Comparison of ENCODE assay signal across 36 cellular contexts in the genomic region with DNA sequence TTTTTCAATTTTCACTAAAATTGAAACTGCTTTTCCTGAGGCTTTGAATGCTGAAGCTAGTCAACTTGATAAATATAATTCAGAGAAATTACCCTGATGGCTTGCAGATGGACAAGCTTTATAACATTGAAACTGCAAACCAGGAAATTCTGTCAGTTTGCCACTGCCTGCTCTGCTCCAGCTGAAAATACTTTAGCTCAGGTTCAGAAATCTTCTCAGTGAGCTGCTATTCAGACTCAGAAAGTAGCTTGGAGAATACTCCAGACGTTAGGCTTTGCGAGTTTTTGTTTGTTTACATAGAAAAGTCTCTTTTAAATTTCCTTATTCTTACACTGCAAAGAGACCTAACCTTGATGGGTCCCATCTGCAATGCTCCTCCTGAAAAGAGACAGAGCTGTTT.
DNase-seq lines count a peak whose midpoint lies in the region; ATAC-seq, FAIRE-seq and TF ChIP-seq lines count a peak whose summit lies in the region.
"Had no signal": no experiment of that assay in that cellular context is flagged by ENCODE, and none has a peak within 500 bp of the region (broad histone marks: within the 10 kb centered on the region; RNA-seq: fewer than 3 reads in every experiment).

No MANE protein-coding gene starts in this region.

- 0 out of 2 replicates have a peak overlapping the region, but pooled peaks have one; percentile 11 for H3K9ac ChIP-seq in HUES64 (ENCODE audit: low read depth, low read length)
- H3K9ac ChIP-seq in adipocyte (ENCODE audit: low read length): no peak overlapping the region
- no peak overlapping the region for H3K9ac ChIP-seq in kidney (ENCODE audit: low read length in 2 of 2)
- H3K9ac ChIP-seq: parathyroid adenoma had no signal

- H3K27ac ChIP-seq in HUES64 (ENCODE audit: low read depth, low read length) (peak overlapping the region; percentile 25; the same call in 1 of the 2 replicates), foreskin keratinocyte (peak overlapping the region; percentile 71), kidney (ENCODE audit: low read depth in 2 of 2, low read length in 2 of 2) (no peak overlapping the region)
- no peak overlapping the region for H3K27ac ChIP-seq in naive thymus-derived CD4-positive, alpha-beta T cell (ENCODE audit: low read depth, low read length)
- H3K27ac ChIP-seq: ascending aorta, C4-2B, coronary artery, gastrocnemius medialis, parathyroid adenoma, right atrium auricular region, SJCRH30, testis had no signal

- H3K4me1 ChIP-seq in HUES64 (ENCODE audit: insufficient read depth, low read length) (peaks cover 23% of the 10 kb centered on the region), adipocyte (ENCODE audit: control insufficient read depth, insufficient read depth, low read length) (no peaks in the 10 kb centered on the region), foreskin keratinocyte (peaks cover 28% of the 10 kb centered on the region), kidney (ENCODE audit: control insufficient read depth in 1 of 2, insufficient read depth in 1 of 2, low read depth in 1 of 2, low read length in 2 of 2) (no peaks in the 10 kb centered on the region)
- no peaks in the 10 kb centered on the region for H3K4me1 ChIP-seq in naive thymus-derived CD4-positive, alpha-beta T cell (ENCODE audit: control insufficient read depth in 2 of 2, insufficient read depth in 2 of 2, low read length in 2 of 2)
- H3K4me1 ChIP-seq: ascending aorta, gastrocnemius medialis, parathyroid adenoma, right atrium auricular region, SJCRH30, testis had no signal

- H3K4me3 ChIP-seq in HUES64 (ENCODE audit: low read length) (no peak overlapping the region), adipocyte (ENCODE audit: low read length) (no peak overlapping the region), kidney (ENCODE audit: low read length in 2 of 2) (no peak overlapping the region)
- H3K4me3 ChIP-seq in naive thymus-derived CD4-positive, alpha-beta T cell (ENCODE audit: low read length): no peak overlapping the region
- H3K4me3 ChIP-seq: ascending aorta, coronary artery, gastrocnemius medialis, lung, right atrium auricular region, SJCRH30, testis had no signal

- 23% methylated on average over 2 of the region's 2 CpGs for WGBS in HUES64

- POLR2A ChIA-PET in naive thymus-derived CD4-positive, alpha-beta T cell (lab: Charles Lee): no interaction called here

- CTCF ChIA-PET in naive thymus-derived CD4-positive, alpha-beta T cell (lab: Charles Lee): no interaction called here

- no peak overlapping the region for H3K27ac Mint-ChIP-seq in naive thymus-derived CD4-positive, alpha-beta T cell
- H3K27ac Mint-ChIP-seq: activated B cell treated with CpG ODN at 0.5 μM for 24 hours; activated CD4-positive, alpha-beta T cell treated with anti-CD3 and anti-CD28 coated beads, Interleukin-2, amount 10 ng/mL, durations not matched to agents 7 days and 5 days; activated naive CD8-positive, alpha-beta T cell; stimulated activated naive CD8-positive, alpha-beta T cell treated with anti-CD3 and anti-CD28 coated beads, Interleukin-15, Interleukin-2, amounts not matched to agents 100 ng/mL and 50 ng/mL, for 24 hours had no signal

- H3K27me3 ChIP-seq in HUES64 (ENCODE audit: insufficient read depth, low read length): no peaks in the 10 kb centered on the region
- H3K27me3 ChIP-seq in adipocyte (replicated peaks; ENCODE audit: control insufficient read depth, insufficient read depth, low read length): no peaks in the 10 kb centered on the region
- no peaks in the 10 kb centered on the region for H3K27me3 ChIP-seq in foreskin keratinocyte
- H3K27me3 ChIP-seq in naive thymus-derived CD4-positive, alpha-beta T cell (ENCODE audit: control insufficient read depth in 2 of 2, insufficient read depth in 2 of 2, low read length in 2 of 2): no peaks in the 10 kb centered on the region
- H3K27me3 ChIP-seq: ascending aorta, gastrocnemius medialis, right atrium auricular region, SJCRH30, testis had no signal

- no peaks in the 10 kb centered on the region for H3K36me3 Mint-ChIP-seq in naive thymus-derived CD4-positive, alpha-beta T cell
- H3K36me3 Mint-ChIP-seq: activated naive CD8-positive, alpha-beta T cell had no signal

- TF ChIP-seq CTCF in foreskin keratinocyte (conservative IDR thresholded peaks at IDR 0.05): no peak
- no peak for TF ChIP-seq CTCF in kidney (IDR thresholded peaks at IDR 0.05; ENCODE audit: borderline replicate concordance, extremely low read depth, insufficient read depth)

- H3K9me3 ChIP-seq in HUES64 (ENCODE audit: insufficient read depth, low read depth, low read length) (no peaks in the 10 kb centered on the region), adipocyte (ENCODE audit: control insufficient read depth, low read length) (no peaks in the 10 kb centered on the region), kidney (ENCODE audit: control insufficient read depth in 1 of 2, low read length in 2 of 2) (no peaks in the 10 kb centered on the region)
- no peaks in the 10 kb centered on the region for H3K9me3 ChIP-seq in naive thymus-derived CD4-positive, alpha-beta T cell (ENCODE audit: control insufficient read depth in 2 of 3, low read length in 3 of 3)
- H3K9me3 ChIP-seq: ascending aorta, gastrocnemius medialis, right atrium auricular region, SJCRH30, testis had no signal

- intact Hi-C loops in sciatic nerve (cut with DNase I) (no loop called here), kidney (cut with DNase I) (no loop called here)
- intact Hi-C loops in naive thymus-derived CD4-positive, alpha-beta T cell (cut with micrococcal nuclease): no loop called here

- no peak for FAIRE-seq in kidney (lab: Jason Lieb, UNC)

- H3K4me1 Mint-ChIP-seq in naive thymus-derived CD4-positive, alpha-beta T cell: no peaks in the 10 kb centered on the region
- H3K4me1 Mint-ChIP-seq: activated B cell treated with CpG ODN at 0.5 μM for 24 hours; activated CD4-positive, alpha-beta T cell treated with anti-CD3 and anti-CD28 coated beads, Interleukin-2, amount 10 ng/mL, durations not matched to agents 7 days and 5 days; nephron progenitor cell had no signal

- H3K27me3 Mint-ChIP-seq in naive thymus-derived CD4-positive, alpha-beta T cell: no peaks in the 10 kb centered on the region
- H3K27me3 Mint-ChIP-seq: activated B cell treated with CpG ODN at 0.5 μM for 24 hours; activated CD4-positive, alpha-beta T cell treated with anti-CD3 and anti-CD28 coated beads, Interleukin-2, amount 10 ng/mL, durations not matched to agents 7 days and 5 days; activated naive CD8-positive, alpha-beta T cell; stimulated activated naive CD8-positive, alpha-beta T cell treated with anti-CD3 and anti-CD28 coated beads, Interleukin-15, Interleukin-2, amounts not matched to agents 100 ng/mL and 50 ng/mL, for 24 hours had no signal

- peaks cover 0 to 14% (median under 1%) of the 10 kb centered on the region in 11 donors for H3K9me3 Mint-ChIP-seq in naive thymus-derived CD4-positive, alpha-beta T cell
- H3K9me3 Mint-ChIP-seq: activated CD4-positive, alpha-beta T cell treated with anti-CD3 and anti-CD28 coated beads, Interleukin-2, amount 10 ng/mL, durations not matched to agents 7 days and 5 days; nephron progenitor cell; stimulated activated naive CD8-positive, alpha-beta T cell treated with anti-CD3 and anti-CD28 coated beads, Interleukin-15, Interleukin-2, amounts not matched to agents 100 ng/mL and 50 ng/mL, for 24 hours had no signal

- no peak overlapping the region for H3K4me3 Mint-ChIP-seq in naive thymus-derived CD4-positive, alpha-beta T cell
- H3K4me3 Mint-ChIP-seq: activated B cell treated with CpG ODN at 0.5 μM for 24 hours; activated CD4-positive, alpha-beta T cell treated with anti-CD3 and anti-CD28 coated beads, Interleukin-2, amount 10 ng/mL, durations not matched to agents 7 days and 5 days; activated naive CD8-positive, alpha-beta T cell; nephron progenitor cell; stimulated activated naive CD8-positive, alpha-beta T cell treated with anti-CD3 and anti-CD28 coated beads, Interleukin-15, Interleukin-2, amounts not matched to agents 100 ng/mL and 50 ng/mL, for 24 hours had no signal

- H3K36me3 ChIP-seq in HUES64 (ENCODE audit: insufficient read depth, low read length): no peaks in the 10 kb centered on the region
- H3K36me3 ChIP-seq in adipocyte (ENCODE audit: control insufficient read depth, insufficient read depth, low read length, severe bottlenecking): no peaks in the 10 kb centered on the region
- H3K36me3 ChIP-seq in kidney (ENCODE audit: control insufficient read depth in 1 of 2, insufficient read depth in 2 of 2, low read length in 2 of 2): no peaks in the 10 kb centered on the region
- H3K36me3 ChIP-seq in naive thymus-derived CD4-positive, alpha-beta T cell (ENCODE audit: control insufficient read depth in 2 of 3, insufficient read depth in 3 of 3, low read length in 3 of 3): no peaks in the 10 kb centered on the region
- H3K36me3 ChIP-seq: ascending aorta, gastrocnemius medialis, right atrium auricular region, SJCRH30 had no signal

- ATAC-seq in foreskin keratinocyte (no peak), sciatic nerve (peak; percentile 55), HG02678 (IDR thresholded peaks at IDR 0.05; ENCODE audit: unreplicated experiment) (no peak)
- ATAC-seq in naive thymus-derived CD4-positive, alpha-beta T cell: no peak
- ATAC-seq: gastrocnemius medialis, left cardiac atrium had no signal

- DNase-seq in adipocyte (ENCODE audit: low read depth) (peak; percentile 15), foreskin keratinocyte (peak in 1 of 2 donors; percentile 17), sciatic nerve (ENCODE audit: low spot score) (no peak), kidney (no peak), NCI-H345 treated with DMSO at 0.1 percent for 48 hours (lab: John Stamatoyannopoulos, UW; ENCODE audit: unreplicated experiment) (no peak)
- no peak for DNase-seq in naive thymus-derived CD4-positive, alpha-beta T cell
- DNase-seq: activated B cell treated with CpG ODN at 0.5 μM for 24 hours; activated CD4-positive, alpha-beta T cell treated with anti-CD3 and anti-CD28 coated beads, Interleukin-2, amount 10 ng/mL, durations not matched to agents 7 days and 5 days; activated effector memory CD4-positive, alpha-beta T cell treated with anti-CD3 and anti-CD28 coated beads, Interleukin-2, amount 50 U/mL, for 16 hours; caudate nucleus; DND-41; effector memory CD4-positive, alpha-beta T cell; erythroblast; gastrocnemius medialis; GF-D8; GOT3; KG1; left cardiac atrium; MM.1S; NCI-H1436 treated with DMSO at 0.1 percent for 48 hours; NCI-H2107; NCI-H345; nephron progenitor cell; SJCRH30; stimulated activated CD8-positive, alpha-beta memory T cell treated with anti-CD3 and anti-CD28 coated beads, Interleukin-4, amount 100 ng/mL, for 48 hours; testis had no signal

Comparison
In these comparisons a context has a peak if more than half of its experiments do, and no peak if none do; other contexts are left out.
1. H3K27ac ChIP-seq: peak in HUES64 (single experiment) and foreskin keratinocyte (single experiment); none in kidney (0 of 2) and naive thymus-derived CD4-positive, alpha-beta T cell (single experiment).